In the genomic region with DNA sequence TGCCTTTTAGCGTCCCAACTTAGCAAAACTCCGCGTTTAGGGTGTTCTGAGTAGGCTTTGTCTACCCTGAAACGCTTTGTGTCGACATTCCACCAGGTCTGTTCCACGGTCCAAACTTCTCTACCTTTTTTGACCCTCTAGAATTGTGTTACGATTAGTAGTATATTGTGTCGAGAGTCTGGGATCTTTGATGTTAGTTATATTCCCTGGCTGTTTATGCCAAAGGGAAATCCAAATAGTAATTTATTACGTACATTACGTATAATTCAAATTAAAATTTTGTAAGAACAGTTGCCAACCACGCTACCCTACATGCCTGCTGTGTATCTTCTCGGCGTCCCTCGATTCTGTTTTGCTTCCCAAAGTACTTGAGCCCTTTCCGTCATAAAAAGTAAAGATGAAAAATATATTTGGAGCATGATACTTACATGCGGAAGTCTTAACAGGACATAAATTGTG, we compare ENCODE assay signal across 8 cellular contexts. TPM values are rescaled to one million over a fixed set of nuclear protein-coding genes. Genes with fewer than 3 reads are reported as not detected.
DNase-seq lines count a peak whose midpoint lies in the region; ATAC-seq, FAIRE-seq and TF ChIP-seq lines count a peak whose summit lies in the region.

No MANE protein-coding gene starts in this region.

- TF ChIP-seq CTCF in 22Rv1 (IDR thresholded peaks at IDR 0.05): no peak

- H3K4me1 Mint-ChIP-seq in activated CD4-positive, alpha-beta memory T cell treated with anti-CD3 and anti-CD28 coated beads, Interleukin-2, amount 10 ng/mL, durations not matched to agents 7 days and 5 days: peaks cover 35% of the 10 kb centered on the region

- peaks cover 9% of the 10 kb centered on the region for H3K4me1 ChIP-seq in right cardiac atrium (ENCODE audit: control insufficient read depth, insufficient read depth, low read length)
- H3K4me1 ChIP-seq in small intestine (ENCODE audit: control insufficient read depth in 2 of 2, insufficient read depth in 1 of 2, low read depth in 1 of 2, low read length in 1 of 2): peaks cover 0 to 6% of the 10 kb centered on the region in 2 donors

- CTCF ChIA-PET in activated CD4-positive, alpha-beta memory T cell treated with anti-CD3 and anti-CD28 coated beads, Interleukin-2, amount 10 ng/mL, durations not matched to agents 7 days and 5 days (lab: Charles Lee): interaction anchor here (0.8 to 1.4 kb wide), 2 partner anchors 14 to 30 kb away, joined by 3 read pairs; no protein-coding TSS in a partner anchor

- no peak for FAIRE-seq in small intestine (lab: Jason Lieb, UNC)

- WGBS in right cardiac atrium: 1% methylated on average over 16 of the region's 16 CpGs
- 1 to 2% (median 2%) methylated on average over 16 of the region's 16 CpGs for WGBS in small intestine, 3 donors

- DNase-seq in H7: no peak
- no peak for DNase-seq in activated CD4-positive, alpha-beta memory T cell treated with anti-CD3 and anti-CD28 coated beads, Interleukin-2, amount 10 ng/mL, durations not matched to agents 7 days and 5 days
- DNase-seq in right cardiac atrium: no peak
- no peak for DNase-seq in small intestine
- DNase-seq in AML-193 (lab: John Stamatoyannopoulos, UW): no peak
- no peak for DNase-seq in activated CD4-positive, alpha-beta T cell treated with anti-CD3 and anti-CD28 coated beads, Interleukin-2, amount 50 U/mL, for 1 hour
- DNase-seq in inferior parietal cortex (ENCODE audit: extremely low spot score): no peak

- intact Hi-C loops in right cardiac atrium (cut with DNase I): no loop called here

- peak overlapping the region; percentile 92 for H3K4me3 Mint-ChIP-seq in activated CD4-positive, alpha-beta memory T cell treated with anti-CD3 and anti-CD28 coated beads, Interleukin-2, amount 10 ng/mL, durations not matched to agents 7 days and 5 days

- H3K27me3 ChIP-seq in H7 (ENCODE audit: control insufficient read depth, insufficient read depth, low read length) (no peaks in the 10 kb centered on the region), right cardiac atrium (ENCODE audit: control insufficient read depth, insufficient read depth) (no peaks in the 10 kb centered on the region), small intestine (ENCODE audit: control insufficient read depth in 2 of 2, insufficient read depth in 2 of 2, low read length in 2 of 2) (no peaks in the 10 kb centered on the region)

- H3K27ac Mint-ChIP-seq in activated CD4-positive, alpha-beta memory T cell treated with anti-CD3 and anti-CD28 coated beads, Interleukin-2, amount 10 ng/mL, durations not matched to agents 7 days and 5 days: peak overlapping the region; percentile 95

- POLR2A ChIA-PET in activated CD4-positive, alpha-beta memory T cell treated with anti-CD3 and anti-CD28 coated beads, Interleukin-2, amount 10 ng/mL, durations not matched to agents 7 days and 5 days (lab: Charles Lee): interaction anchor here (0.9 to 1.3 kb wide), 4 partner anchors 33 to 555 kb away, joined by 3 to 7 read pairs (median 3); a partner anchor contains a TSS

- H3K36me3 Mint-ChIP-seq in activated CD4-positive, alpha-beta memory T cell treated with anti-CD3 and anti-CD28 coated beads, Interleukin-2, amount 10 ng/mL, durations not matched to agents 7 days and 5 days (ENCODE audit: low read depth): peaks cover 25% of the 10 kb centered on the region

- H3K36me3 ChIP-seq in H7 (replicated peaks; ENCODE audit: control insufficient read depth, insufficient read depth, low read length): no peaks in the 10 kb centered on the region
- no peaks in the 10 kb centered on the region for H3K36me3 ChIP-seq in small intestine (ENCODE audit: control insufficient read depth in 2 of 2, insufficient read depth in 2 of 2, low read length in 2 of 2)

- H3K27ac ChIP-seq in 22Rv1 (peak overlapping the region; percentile 89), right cardiac atrium (ENCODE audit: low read length) (peak overlapping the region; percentile 98), small intestine (ENCODE audit: low read depth in 1 of 2, low read length in 1 of 2) (peak overlapping the region; percentile 89 to 93)

- no peaks in the 10 kb centered on the region for H3K9me3 ChIP-seq in right cardiac atrium (ENCODE audit: control insufficient read depth, low read length)
- H3K9me3 ChIP-seq in small intestine (ENCODE audit: control insufficient read depth, low read depth): no peaks in the 10 kb centered on the region

- H3K4me3 ChIP-seq in H7 (ENCODE audit: insufficient read depth, low read depth, low read length): peak overlapping the region; percentile 73
- peak overlapping the region; percentile 85 for H3K4me3 ChIP-seq in right cardiac atrium (ENCODE audit: low read length)
- H3K4me3 ChIP-seq in small intestine (ENCODE audit: low read depth in 1 of 2, low read length in 2 of 2): peak overlapping the region; percentile 81

- no peak for ATAC-seq in right cardiac atrium

- peaks cover 12% of the 10 kb centered on the region for H3K27me3 Mint-ChIP-seq in activated CD4-positive, alpha-beta memory T cell treated with anti-CD3 and anti-CD28 coated beads, Interleukin-2, amount 10 ng/mL, durations not matched to agents 7 days and 5 days

- peaks cover 4% of the 10 kb centered on the region for H3K9me3 Mint-ChIP-seq in activated CD4-positive, alpha-beta memory T cell treated with anti-CD3 and anti-CD28 coated beads, Interleukin-2, amount 10 ng/mL, durations not matched to agents 7 days and 5 days

RNA-seq across cellular contexts. Expression of a gene that starts 0.5 kb away (rescaled TPM):
- total RNA-seq in H7 (2014; rRNA removed; shearing (Covaris generic)): 5.7 and 14.9 TPM in 2 replicates
- 10 to 100 TPM; 30.7 to 34.8 TPM for total RNA-seq in activated CD4-positive, alpha-beta memory T cell treated with anti-CD3 and anti-CD28 coated beads, Interleukin-2, amount 10 ng/mL, durations not matched to agents 7 days and 5 days
- total RNA-seq in right cardiac atrium: 1 to 10 TPM; 5.3 to 8.7 (median 6.8) TPM
- polyA plus RNA-seq in right cardiac atrium (8.1 TPM), small intestine (10 to 100 TPM; 11.6 to 20.8 (median 15.7) TPM)
